In genomic region chr17:80257716-80258213, GRCh38 we compare ENCODE assay signal across 11 cellular contexts. TPM values are rescaled to one million over a fixed set of nuclear protein-coding genes. Genes with fewer than 3 reads are reported as not detected.
A peak's percentile ranks its signal among the peaks of the same experiment; 100 is the strongest.
DNase-seq lines count a peak whose midpoint lies in the region; ATAC-seq and TF ChIP-seq lines count a peak whose summit lies in the region.
"Had no signal": no experiment of that assay in that cellular context is flagged by ENCODE, and none has a peak within 500 bp of the region (broad histone marks: within the 10 kb centered on the region; RNA-seq: fewer than 3 reads in every experiment).

No MANE protein-coding gene starts in this region.

- intact Hi-C loops in natural killer cell (cut with micrococcal nuclease): loop anchor here (10.0 kb wide), 1 partner anchor 163 kb away; no protein-coding TSS in a partner anchor

- peaks cover 8 to 65% (median 45%) of the 10 kb centered on the region in 4 donors for H3K4me1 Mint-ChIP-seq in CD4-positive, CD25-positive, alpha-beta regulatory T cell
- peaks cover 74% of the 10 kb centered on the region for H3K4me1 Mint-ChIP-seq in activated naive CD8-positive, alpha-beta T cell treated with anti-CD3 and anti-CD28 coated beads, Interleukin-2, amount 50 U/mL, for 24 hours
- H3K4me1 Mint-ChIP-seq in natural killer cell: peaks cover 29 to 39% of the 10 kb centered on the region in 2 donors

- no peaks in the 10 kb centered on the region for H3K9me3 Mint-ChIP-seq in CD4-positive, CD25-positive, alpha-beta regulatory T cell
- H3K9me3 Mint-ChIP-seq in activated naive CD8-positive, alpha-beta T cell treated with anti-CD3 and anti-CD28 coated beads, Interleukin-2, amount 50 U/mL, for 24 hours: no peaks in the 10 kb centered on the region
- H3K9me3 Mint-ChIP-seq in natural killer cell: no peaks in the 10 kb centered on the region

- peak overlapping the region; percentile 94 to 99 (median 99) for H3K27ac Mint-ChIP-seq in CD4-positive, CD25-positive, alpha-beta regulatory T cell
- peak overlapping the region; percentile 84 for H3K27ac Mint-ChIP-seq in activated naive CD8-positive, alpha-beta T cell treated with anti-CD3 and anti-CD28 coated beads, Interleukin-2, amount 50 U/mL, for 24 hours
- peak overlapping the region in 1 of 2 donors; percentile 96 for H3K27ac Mint-ChIP-seq in natural killer cell

- H3K4me1 ChIP-seq in CD4-positive, CD25-positive, alpha-beta regulatory T cell (ENCODE audit: control insufficient read depth, insufficient read depth, low read length, poor library complexity, severe bottlenecking): peaks cover 63% of the 10 kb centered on the region
- H3K4me1 ChIP-seq in HUES6 (ENCODE audit: control insufficient read depth, insufficient read depth, low read length) (peaks cover 33% of the 10 kb centered on the region), SJCRH30 (peaks cover 17% of the 10 kb centered on the region)

- H3K9ac ChIP-seq in HUES6 (ENCODE audit: low read length): peak overlapping the region; percentile 29

- H3K36me3 ChIP-seq in CD4-positive, CD25-positive, alpha-beta regulatory T cell (ENCODE audit: control insufficient read depth, insufficient read depth, low read length): no peaks in the 10 kb centered on the region
- no peaks in the 10 kb centered on the region for H3K36me3 ChIP-seq in HUES6 (ENCODE audit: control insufficient read depth, insufficient read depth, low read length)
- H3K36me3 ChIP-seq in SJCRH30: no peaks in the 10 kb centered on the region
- H3K36me3 ChIP-seq: prostate gland had no signal

- H3K27me3 ChIP-seq in CD4-positive, CD25-positive, alpha-beta regulatory T cell (ENCODE audit: control insufficient read depth, insufficient read depth, low read length): no peaks in the 10 kb centered on the region
- H3K27me3 ChIP-seq in HUES6 (ENCODE audit: control insufficient read depth, insufficient read depth, low read length) (no peaks in the 10 kb centered on the region), SJCRH30 (no peaks in the 10 kb centered on the region)

- no peak for ATAC-seq in CD4-positive, CD25-positive, alpha-beta regulatory T cell (ENCODE audit: low read depth in 2 of 2)
- ATAC-seq in activated naive CD8-positive, alpha-beta T cell treated with anti-CD3 and anti-CD28 coated beads, Interleukin-2, amount 50 U/mL, for 24 hours: no peak
- ATAC-seq in natural killer cell: no peak

- no peak overlapping the region for H3K4me3 ChIP-seq in CD4-positive, CD25-positive, alpha-beta regulatory T cell (ENCODE audit: low read depth, low read length)
- H3K4me3 ChIP-seq in HUES6 (ENCODE audit: low read depth, low read length): no peak overlapping the region
- H3K4me3 ChIP-seq in foreskin fibroblast (ENCODE audit: low read depth in 1 of 2, low read length in 2 of 2): no peak overlapping the region
- no peak overlapping the region for H3K4me3 ChIP-seq in SJCRH30
- H3K4me3 ChIP-seq: prostate gland had no signal

- no peak for TF ChIP-seq CTCF in natural killer cell (IDR thresholded peaks at IDR 0.05)
- TF ChIP-seq CTCF in foreskin fibroblast (IDR thresholded peaks at IDR 0.05; ENCODE audit: low read depth, low read length): no peak

- H3K36me3 Mint-ChIP-seq in CD4-positive, CD25-positive, alpha-beta regulatory T cell: peaks cover 4% of the 10 kb centered on the region
- no peaks in the 10 kb centered on the region for H3K36me3 Mint-ChIP-seq in activated naive CD8-positive, alpha-beta T cell treated with anti-CD3 and anti-CD28 coated beads, Interleukin-2, amount 50 U/mL, for 24 hours (ENCODE audit: low read depth)
- no peaks in the 10 kb centered on the region for H3K36me3 Mint-ChIP-seq in natural killer cell

- no peaks in the 10 kb centered on the region for H3K27me3 Mint-ChIP-seq in CD4-positive, CD25-positive, alpha-beta regulatory T cell
- H3K27me3 Mint-ChIP-seq in activated naive CD8-positive, alpha-beta T cell treated with anti-CD3 and anti-CD28 coated beads, Interleukin-2, amount 50 U/mL, for 24 hours: peaks cover 2% of the 10 kb centered on the region
- H3K27me3 Mint-ChIP-seq in natural killer cell (ENCODE audit: low read depth in 2 of 2): no peaks in the 10 kb centered on the region

- no peaks in the 10 kb centered on the region for H3K9me3 ChIP-seq in CD4-positive, CD25-positive, alpha-beta regulatory T cell (ENCODE audit: control insufficient read depth in 2 of 2, low read length in 2 of 2)
- H3K9me3 ChIP-seq in HUES6 (ENCODE audit: control insufficient read depth, insufficient read depth, low read depth, low read length): no peaks in the 10 kb centered on the region
- no peaks in the 10 kb centered on the region for H3K9me3 ChIP-seq in SJCRH30 (replicated peaks)
- H3K9me3 ChIP-seq: prostate gland had no signal

- H3K4me3 Mint-ChIP-seq in CD4-positive, CD25-positive, alpha-beta regulatory T cell: peak overlapping the region in 3 of 4 donors; percentile 43 to 92 (median 46)
- no peak overlapping the region for H3K4me3 Mint-ChIP-seq in activated naive CD8-positive, alpha-beta T cell treated with anti-CD3 and anti-CD28 coated beads, Interleukin-2, amount 50 U/mL, for 24 hours
- peak overlapping the region; percentile 95 for H3K4me3 Mint-ChIP-seq in natural killer cell

- peak overlapping the region; percentile 94 for H3K27ac ChIP-seq in CD4-positive, CD25-positive, alpha-beta regulatory T cell (ENCODE audit: insufficient read depth, low read length, poor library complexity, severe bottlenecking)
- H3K27ac ChIP-seq in HUES6 (ENCODE audit: low read depth, low read length) (peak overlapping the region; percentile 25; the same call in 1 of the 2 replicates), SJCRH30 (no peak overlapping the region)

- no peak for DNase-seq in CD4-positive, CD25-positive, alpha-beta regulatory T cell
- DNase-seq in activated naive CD8-positive, alpha-beta T cell treated with anti-CD3 and anti-CD28 coated beads, Interleukin-2, amount 50 U/mL, for 24 hours: no peak
- DNase-seq in natural killer cell: no peak
- no peak for DNase-seq in foreskin fibroblast
- DNase-seq in AML-193 (lab: John Stamatoyannopoulos, UW): no peak
- DNase-seq in putamen (ENCODE audit: low spot score): no peak
- no peak for DNase-seq in SJCRH30
- DNase-seq: COR-L47, NCI-H1105 had no signal

RNA-seq across cellular contexts. Expression of gene RNF213, which starts 2.9 kb away (rescaled TPM):
- total RNA-seq in CD4-positive, CD25-positive, alpha-beta regulatory T cell: 666 TPM
- 10 to 100 TPM; 27.6 to 33.7 (median 31.2) TPM for polyA plus RNA-seq in CD4-positive, CD25-positive, alpha-beta regulatory T cell
- total RNA-seq in natural killer cell: 1,000 to 10,000 TPM in 2 of 3 donors, 100 to 1,000 TPM in 1; 929 to 1,120 (median 1,060) TPM
- 12.2 and 13.0 TPM in 2 replicates for total RNA-seq in SJCRH30 (2014; rRNA removed; shearing (Covaris generic))

RNA-seq across cellular contexts. Expression of gene SLC26A11, which starts 37.5 kb away (rescaled TPM):
- 75.9 TPM for total RNA-seq in CD4-positive, CD25-positive, alpha-beta regulatory T cell
- polyA plus RNA-seq in CD4-positive, CD25-positive, alpha-beta regulatory T cell: 10 to 100 TPM in 1 of 4 donors, 1 to 10 TPM in 3; 7.7 to 10.2 (median 8.1) TPM
- 10 to 100 TPM; 33.9 to 37.6 (median 35.8) TPM for total RNA-seq in natural killer cell
- 8.6 and 14.7 TPM in 2 replicates for total RNA-seq in SJCRH30 (2014; rRNA removed; shearing (Covaris generic))

RNA-seq across cellular contexts. Expression of gene SGSH, which starts 37.6 kb away (rescaled TPM):
- total RNA-seq in CD4-positive, CD25-positive, alpha-beta regulatory T cell: 138 TPM
- 10 to 100 TPM; 43.8 to 48.4 (median 46.7) TPM for polyA plus RNA-seq in CD4-positive, CD25-positive, alpha-beta regulatory T cell
- total RNA-seq in natural killer cell: 10 to 100 TPM; 73.4 to 96.5 (median 74.1) TPM
- total RNA-seq in SJCRH30 (2014; rRNA removed; shearing (Covaris generic)): 18.3 and 19.3 TPM in 2 replicates

Comparison
In these comparisons a context has a peak if more than half of its experiments do, and no peak if none do; other contexts are left out.
1. RNA of gene RNF213, which starts 2.9 kb away (total RNA-seq): 929 to 1,120 TPM in natural killer cell and 666 TPM in CD4-positive, CD25-positive, alpha-beta regulatory T cell (single experiment); 12.2 to 13.0 TPM in SJCRH30; every median in the first group is over 10 times any median in the second.